Comparison of ENCODE assay signal across 8 cellular contexts in genomic region chr11:5684627-5685362, GRCh38. TPM values are rescaled to one million over a fixed set of nuclear protein-coding genes. Genes with fewer than 3 reads are reported as not detected.
DNase-seq lines count a peak whose midpoint lies in the region; ATAC-seq and TF ChIP-seq lines count a peak whose summit lies in the region.

Gene TRIM5 (minus strand): TSS chr11:5685074. CDS start chr11:5680177, 4,897 bp downstream.

- H3K79me2 ChIP-seq in mammary epithelial cell (ENCODE audit: insufficient read depth, low read length), result peaks cover 28% of the 10 kb centered on the region

- H3K4me2 ChIP-seq in mammary epithelial cell (ENCODE audit: insufficient read depth, low read depth, low read length), result peak within 1 kb of the TSS; percentile 75

- peaks cover 19% of the 10 kb centered on the region for H3K4me1 ChIP-seq in mammary epithelial cell (ENCODE audit: insufficient read depth, low read length)
- peaks cover 12 to 76% (median 43%) of the 10 kb centered on the region in 6 donors for H3K4me1 ChIP-seq in spleen

- H2AFZ ChIP-seq in mammary epithelial cell (ENCODE audit: low read depth, low read length), result peak within 1 kb of the TSS; percentile 87

- H3K9me3 ChIP-seq in mammary epithelial cell (replicated peaks; ENCODE audit: insufficient read depth, low read length) (no peaks in the 10 kb centered on the region), spleen (no peaks in the 10 kb centered on the region)

- no peaks in the 10 kb centered on the region for H3K36me3 ChIP-seq in mammary epithelial cell (ENCODE audit: insufficient read depth, low read length)
- peaks cover 0 to 19% (median 8%) of the 10 kb centered on the region in 6 donors for H3K36me3 ChIP-seq in spleen

- TSS peak; percentile 88 for BruUV-seq in mammary epithelial cell (replicated peaks; lab: Mats Ljungman, UMichigan)

- in situ Hi-C loops in KBM-7 (cut with MboI; ENCODE audit: low pct_unique_long_range_greater_than_20kb, low sequenced_read_pairs), result no loop called here
- in situ Hi-C loops in mammary epithelial cell (cut with MboI; ENCODE audit: low sequenced_read_pairs in 2 of 2), result no loop called here

- WGBS in mammary epithelial cell (ENCODE audit: low coverage, missing lambda C conversion rate), result 1% methylated on average over 11 of the region's 13 CpGs
- WGBS in spleen, 5 donors, result 1 to 3% (median 2%) methylated on average over 13 of the region's 13 CpGs

- peak; percentile 79 for ATAC-seq in GM21717 (IDR thresholded peaks at IDR 0.05; ENCODE audit: unreplicated experiment)

- dilution Hi-C loops in mammary epithelial cell (cut with HindIII; ENCODE audit: low sequenced_read_pairs), result no loop called here

- H3K9ac ChIP-seq in mammary epithelial cell (ENCODE audit: insufficient read depth, low read length), result peak within 1 kb of the TSS; percentile 83

- peak in 1 of 3 donors; percentile 23 for TF ChIP-seq POLR2A in spleen (IDR thresholded peaks at IDR 0.05)

- peak; percentile 67 for TF ChIP-seq CTCF in VCaP (conservative IDR thresholded peaks at IDR 0.05)
- peak; percentile 45 to 79 for TF ChIP-seq CTCF in mammary epithelial cell (conservative IDR thresholded peaks at IDR 0.05 in 1 of 2, IDR thresholded peaks at IDR 0.05 in 1 of 2; ENCODE audit: extremely low read depth in 1 of 2, insufficient read depth in 1 of 2, low read depth in 1 of 2, low read length in 2 of 2)
- peak; percentile 32 to 79 (median 64) for TF ChIP-seq CTCF in spleen (IDR thresholded peaks at IDR 0.05 in 8 of 11, conservative IDR thresholded peaks at IDR 0.05 in 3 of 11)

- intact Hi-C loops in mammary epithelial cell (cut with micrococcal nuclease), result loop anchor here (1.0 to 2.0 kb wide), 4 partner anchors 28 to 124 kb away; partner anchors contain the start of genes OR52N2, TRIM34 and TRIM6
- intact Hi-C loops in spleen (cut with DNase I; ENCODE audit: low total_unique reads), result no loop called here

- CTCF ChIA-PET in mammary epithelial cell (lab: Charles Lee; ENCODE audit: low non-redundant PET), result interaction anchor here (0.5 to 0.6 kb wide), 3 partner anchors 141 to 1555 kb away, joined by 3 to 11 read pairs (median 3); no protein-coding TSS in a partner anchor

- no peaks in the 10 kb centered on the region for H3K27me3 ChIP-seq in mammary epithelial cell (ENCODE audit: insufficient read depth, low read length)
- H3K27me3 ChIP-seq in spleen (replicated peaks in 1 of 7), result no peaks in the 10 kb centered on the region

- peak within 1 kb of the TSS; percentile 62 for H3K27ac ChIP-seq in VCaP
- H3K27ac ChIP-seq in mammary epithelial cell (ENCODE audit: insufficient read depth, low read depth, low read length), result peak within 1 kb of the TSS; percentile 71
- H3K27ac ChIP-seq in spleen, result peak within 1 kb of the TSS; percentile 81 to 97 (median 92)

- H3K4me3 ChIP-seq in mammary epithelial cell (replicated peaks in 1 of 3; ENCODE audit: insufficient read depth in 1 of 3, low read depth in 2 of 3, low read length in 3 of 3) (peak within 1 kb of the TSS; percentile 50 to 53 (median 50)), spleen (peak within 1 kb of the TSS; percentile 44 to 76 (median 58))

- no peaks in the 10 kb centered on the region for H4K20me1 ChIP-seq in mammary epithelial cell (ENCODE audit: insufficient read depth, low read length)

- DNase-seq in EH (ENCODE audit: low read depth) (peak; percentile 98), KBM-7 (peak; percentile 91), mammary epithelial cell (peak; percentile 93), iPS-NIHi7 (ENCODE audit: extremely low spot score) (peak; percentile 92), spleen (peak; percentile 91), NCI-H128 (lab: John Stamatoyannopoulos, UW; ENCODE audit: unreplicated experiment) (no peak)

RNA-seq across cellular contexts. Expression of gene TRIM5, which starts in this region (rescaled TPM):
- total RNA-seq in mammary epithelial cell (10 to 100 TPM; 19.8 to 28.3 TPM), spleen (10 to 100 TPM; 31.1 to 44.3 (median 34.2) TPM)
- polyA plus RNA-seq in mammary epithelial cell (18.1 TPM), spleen (10 to 100 TPM in 1 of 3 donors, 1 to 10 TPM in 2; 7.8 to 13.6 (median 9.0) TPM)
- polyA minus RNA-seq in mammary epithelial cell, result 20.9 TPM
